1 cellular context compared by ENCODE assay signal in genomic region chr10:97627731-97628130, GRCh38.
TF ChIP-seq lines count a peak whose summit lies in the region.

No MANE protein-coding gene starts in this region.

TF ChIP-seq in K562, 482 proteins besides CTCF, POLR2A, EP300 and RAD21 (continues in another document):
- TF ChIP-seq TRIM24 (IDR thresholded peaks at IDR 0.05): no peak
- TF ChIP-seq, protein P1, sequence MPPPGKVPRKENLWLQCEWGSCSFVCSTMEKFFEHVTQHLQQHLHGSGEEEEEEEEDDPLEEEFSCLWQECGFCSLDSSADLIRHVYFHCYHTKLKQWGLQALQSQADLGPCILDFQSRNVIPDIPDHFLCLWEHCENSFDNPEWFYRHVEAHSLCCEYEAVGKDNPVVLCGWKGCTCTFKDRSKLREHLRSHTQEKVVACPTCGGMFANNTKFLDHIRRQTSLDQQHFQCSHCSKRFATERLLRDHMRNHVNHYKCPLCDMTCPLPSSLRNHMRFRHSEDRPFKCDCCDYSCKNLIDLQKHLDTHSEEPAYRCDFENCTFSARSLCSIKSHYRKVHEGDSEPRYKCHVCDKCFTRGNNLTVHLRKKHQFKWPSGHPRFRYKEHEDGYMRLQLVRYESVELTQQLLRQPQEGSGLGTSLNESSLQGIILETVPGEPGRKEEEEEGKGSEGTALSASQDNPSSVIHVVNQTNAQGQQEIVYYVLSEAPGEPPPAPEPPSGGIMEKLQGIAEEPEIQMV (tag; conservative IDR thresholded peaks at IDR 0.05; ENCODE audit: low read depth): peak; percentile 66
- no peak for TF ChIP-seq ZNF512 (tag; IDR thresholded peaks at IDR 0.05)
- no peak for TF ChIP-seq BDP1 (IDR thresholded peaks at IDR 0.05; ENCODE audit: insufficient read depth, insufficient read length)
- TF ChIP-seq SMAD3 (CRISPR knock-in tag; conservative IDR thresholded peaks at IDR 0.05): peak; percentile 53; the same call in 1 of the 2 replicates
- TF ChIP-seq, protein P2, sequence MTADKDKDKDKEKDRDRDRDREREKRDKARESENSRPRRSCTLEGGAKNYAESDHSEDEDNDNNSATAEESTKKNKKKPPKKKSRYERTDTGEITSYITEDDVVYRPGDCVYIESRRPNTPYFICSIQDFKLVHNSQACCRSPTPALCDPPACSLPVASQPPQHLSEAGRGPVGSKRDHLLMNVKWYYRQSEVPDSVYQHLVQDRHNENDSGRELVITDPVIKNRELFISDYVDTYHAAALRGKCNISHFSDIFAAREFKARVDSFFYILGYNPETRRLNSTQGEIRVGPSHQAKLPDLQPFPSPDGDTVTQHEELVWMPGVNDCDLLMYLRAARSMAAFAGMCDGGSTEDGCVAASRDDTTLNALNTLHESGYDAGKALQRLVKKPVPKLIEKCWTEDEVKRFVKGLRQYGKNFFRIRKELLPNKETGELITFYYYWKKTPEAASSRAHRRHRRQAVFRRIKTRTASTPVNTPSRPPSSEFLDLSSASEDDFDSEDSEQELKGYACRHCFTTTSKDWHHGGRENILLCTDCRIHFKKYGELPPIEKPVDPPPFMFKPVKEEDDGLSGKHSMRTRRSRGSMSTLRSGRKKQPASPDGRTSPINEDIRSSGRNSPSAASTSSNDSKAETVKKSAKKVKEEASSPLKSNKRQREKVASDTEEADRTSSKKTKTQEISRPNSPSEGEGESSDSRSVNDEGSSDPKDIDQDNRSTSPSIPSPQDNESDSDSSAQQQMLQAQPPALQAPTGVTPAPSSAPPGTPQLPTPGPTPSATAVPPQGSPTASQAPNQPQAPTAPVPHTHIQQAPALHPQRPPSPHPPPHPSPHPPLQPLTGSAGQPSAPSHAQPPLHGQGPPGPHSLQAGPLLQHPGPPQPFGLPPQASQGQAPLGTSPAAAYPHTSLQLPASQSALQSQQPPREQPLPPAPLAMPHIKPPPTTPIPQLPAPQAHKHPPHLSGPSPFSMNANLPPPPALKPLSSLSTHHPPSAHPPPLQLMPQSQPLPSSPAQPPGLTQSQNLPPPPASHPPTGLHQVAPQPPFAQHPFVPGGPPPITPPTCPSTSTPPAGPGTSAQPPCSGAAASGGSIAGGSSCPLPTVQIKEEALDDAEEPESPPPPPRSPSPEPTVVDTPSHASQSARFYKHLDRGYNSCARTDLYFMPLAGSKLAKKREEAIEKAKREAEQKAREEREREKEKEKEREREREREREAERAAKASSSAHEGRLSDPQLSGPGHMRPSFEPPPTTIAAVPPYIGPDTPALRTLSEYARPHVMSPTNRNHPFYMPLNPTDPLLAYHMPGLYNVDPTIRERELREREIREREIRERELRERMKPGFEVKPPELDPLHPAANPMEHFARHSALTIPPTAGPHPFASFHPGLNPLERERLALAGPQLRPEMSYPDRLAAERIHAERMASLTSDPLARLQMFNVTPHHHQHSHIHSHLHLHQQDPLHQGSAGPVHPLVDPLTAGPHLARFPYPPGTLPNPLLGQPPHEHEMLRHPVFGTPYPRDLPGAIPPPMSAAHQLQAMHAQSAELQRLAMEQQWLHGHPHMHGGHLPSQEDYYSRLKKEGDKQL (CRISPR knock-in tag; IDR thresholded peaks at IDR 0.05; ENCODE audit: borderline replicate concordance): no peak
- TF ChIP-seq NR4A1 (CRISPR knock-in tag; IDR thresholded peaks at IDR 0.05): no peak
- TF ChIP-seq NR4A1 (tag; IDR thresholded peaks at IDR 0.05): peak; percentile 94
- peak; percentile 82; the same call in 1 of the 2 replicates for TF ChIP-seq PTRF (tag; IDR thresholded peaks at IDR 0.05)
- TF ChIP-seq ARID1B (IDR thresholded peaks at IDR 0.05): peak; percentile 17; the same call in 1 of the 2 replicates
- TF ChIP-seq CEBPZ (IDR thresholded peaks at IDR 0.05; ENCODE audit: borderline replicate concordance, low read depth, low read length): no peak
- TF ChIP-seq RAD51 (IDR thresholded peaks at IDR 0.05; ENCODE audit: borderline replicate concordance, low read depth): no peak
- TF ChIP-seq RBM17 (IDR thresholded peaks at IDR 0.05; ENCODE audit: borderline replicate concordance, low read depth, low read length): no peak
- TF ChIP-seq CREBBP (IDR thresholded peaks at IDR 0.05; ENCODE audit: low read depth, low read length): no peak
- no peak for TF ChIP-seq SAP30 (IDR thresholded peaks at IDR 0.05; ENCODE audit: borderline replicate concordance, insufficient read depth, low read depth, low read length, poor library complexity, severe bottlenecking)
- TF ChIP-seq MEF2D (tag; conservative IDR thresholded peaks at IDR 0.05; ENCODE audit: low read depth): peak; percentile 54; the same call in 1 of the 2 replicates
- TF ChIP-seq E2F6 (IDR thresholded peaks at IDR 0.05; ENCODE audit: borderline replicate concordance in 1 of 2, extremely low read depth in 1 of 2, insufficient read depth in 1 of 2, insufficient read length in 1 of 2, low read depth in 1 of 2, low read length in 1 of 2, poor library complexity in 1 of 2, severe bottlenecking in 1 of 2): no peak
- no peak for TF ChIP-seq NCOA4 (IDR thresholded peaks at IDR 0.05; ENCODE audit: partially characterized antibody)
- TF ChIP-seq IRF9 (tag; IDR thresholded peaks at IDR 0.05): 0 out of 2 replicates have a peak, but pooled peaks have one; percentile 12
- no peak for TF ChIP-seq ARNT (IDR thresholded peaks at IDR 0.05)
- TF ChIP-seq SMAD4 (CRISPR knock-in tag; conservative IDR thresholded peaks at IDR 0.05): peak; percentile 50; the same call in 1 of the 2 replicates
- TF ChIP-seq ZNF239 (CRISPR knock-in tag; IDR thresholded peaks at IDR 0.05): 0 out of 2 replicates have a peak, but pooled peaks have one; percentile 24
- no peak for TF ChIP-seq FOXJ2 (tag; IDR thresholded peaks at IDR 0.05)
- TF ChIP-seq TRIM25 (IDR thresholded peaks at IDR 0.05; ENCODE audit: borderline replicate concordance): no peak
- TF ChIP-seq ATF3 (IDR thresholded peaks at IDR 0.05): no peak
- no peak for TF ChIP-seq ATF3 (CRISPR knock-in tag; conservative IDR thresholded peaks at IDR 0.05)
- no peak for TF ChIP-seq SAFB (IDR thresholded peaks at IDR 0.05; ENCODE audit: borderline replicate concordance, low read depth, low read length)
- no peak for TF ChIP-seq DEAF1 (CRISPR knock-in tag; IDR thresholded peaks at IDR 0.05)
- no peak for TF ChIP-seq FOXK2 (conservative IDR thresholded peaks at IDR 0.05 in 1 of 2, IDR thresholded peaks at IDR 0.05 in 1 of 2; ENCODE audit: low read depth in 2 of 2)
- no peak for TF ChIP-seq POLR2B (IDR thresholded peaks at IDR 0.05; ENCODE audit: low read depth, partially characterized antibody)
- peak; percentile 71; the same call in 1 of the 2 replicates for TF ChIP-seq DMBX1 (CRISPR knock-in tag; IDR thresholded peaks at IDR 0.05; ENCODE audit: borderline replicate concordance)
- TF ChIP-seq MAFK (IDR thresholded peaks at IDR 0.05; ENCODE audit: low read length): no peak; the same call in 1 of the 2 replicates
- TF ChIP-seq SMARCA5 (IDR thresholded peaks at IDR 0.05): no peak
- peak in 1 of 2 experiments; percentile 98; a peak in 2 of 4 replicates for TF ChIP-seq RCOR1 (IDR thresholded peaks at IDR 0.05; ENCODE audit: borderline replicate concordance in 1 of 2, low read depth in 2 of 2, low read length in 2 of 2)
- TF ChIP-seq, protein P3, sequence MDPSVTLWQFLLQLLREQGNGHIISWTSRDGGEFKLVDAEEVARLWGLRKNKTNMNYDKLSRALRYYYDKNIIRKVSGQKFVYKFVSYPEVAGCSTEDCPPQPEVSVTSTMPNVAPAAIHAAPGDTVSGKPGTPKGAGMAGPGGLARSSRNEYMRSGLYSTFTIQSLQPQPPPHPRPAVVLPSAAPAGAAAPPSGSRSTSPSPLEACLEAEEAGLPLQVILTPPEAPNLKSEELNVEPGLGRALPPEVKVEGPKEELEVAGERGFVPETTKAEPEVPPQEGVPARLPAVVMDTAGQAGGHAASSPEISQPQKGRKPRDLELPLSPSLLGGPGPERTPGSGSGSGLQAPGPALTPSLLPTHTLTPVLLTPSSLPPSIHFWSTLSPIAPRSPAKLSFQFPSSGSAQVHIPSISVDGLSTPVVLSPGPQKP (CRISPR knock-in tag; IDR thresholded peaks at IDR 0.05): no peak
- TF ChIP-seq KDM1A (IDR thresholded peaks at IDR 0.05): peak; percentile 45 to 73; a peak in 3 of 4 replicates
- peak; percentile 38; the same call in 1 of the 2 replicates for TF ChIP-seq ZNF134 (CRISPR knock-in tag; conservative IDR thresholded peaks at IDR 0.05)
- TF ChIP-seq PHF8 (IDR thresholded peaks at IDR 0.05; ENCODE audit: borderline replicate concordance, low read length): no peak
- no peak for TF ChIP-seq SNRNP70 (optimal IDR thresholded peaks at IDR 0.05; ENCODE audit: low read depth, low read length)
